18 cellular contexts compared by ENCODE assay signal in the genomic region with DNA sequence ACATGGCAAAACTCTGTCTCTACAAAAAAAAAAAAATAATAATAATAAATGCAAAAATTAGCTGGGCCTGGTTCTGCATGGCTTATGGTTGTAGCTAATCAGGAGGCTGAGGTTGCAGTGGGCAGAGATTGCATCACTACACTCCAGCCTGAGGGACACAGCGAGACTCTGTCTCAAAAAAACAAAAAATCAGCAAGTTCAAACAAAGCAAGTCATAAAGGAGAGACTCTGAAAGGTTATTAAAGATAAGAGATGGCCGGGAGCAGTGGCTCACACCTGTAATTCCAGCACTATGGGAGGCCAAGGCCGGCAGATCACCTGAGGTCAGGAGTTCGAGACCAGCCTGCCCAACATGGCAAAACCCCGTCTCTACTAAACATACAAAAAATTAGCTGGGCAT. TPM values are rescaled to one million over a fixed set of nuclear protein-coding genes. Genes with fewer than 3 reads are reported as not detected.
DNase-seq lines count a peak whose midpoint lies in the region; TF ChIP-seq lines count a peak whose summit lies in the region.
"Had no signal": no experiment of that assay in that cellular context is flagged by ENCODE, and none has a peak within 500 bp of the region (broad histone marks: within the 10 kb centered on the region; RNA-seq: fewer than 3 reads in every experiment).

No MANE protein-coding gene starts in this region.

- H3K9ac ChIP-seq in SU-DHL-6 (ENCODE audit: low read length), result peak overlapping the region; percentile 40
- H3K9ac ChIP-seq in endodermal cell (ENCODE audit: extremely low read depth, low read length, poor library complexity, severe bottlenecking), result no peak overlapping the region
- no peak overlapping the region for H3K9ac ChIP-seq in SK-N-SH
- H3K9ac ChIP-seq: KMS-11 had no signal

- H4K20me1 ChIP-seq in SU-DHL-6 (ENCODE audit: low read depth, low read length), result no peaks in the 10 kb centered on the region
- no peaks in the 10 kb centered on the region for H4K20me1 ChIP-seq in SK-N-SH (ENCODE audit: insufficient read depth)

- H2AFZ ChIP-seq in SU-DHL-6 (ENCODE audit: low read depth, low read length, severe bottlenecking) (no peak overlapping the region), SK-N-SH (ENCODE audit: low read depth) (no peak overlapping the region)

- H3F3A ChIP-seq in SU-DHL-6 (ENCODE audit: insufficient read depth) (peaks cover 60% of the 10 kb centered on the region), SK-N-SH (replicated peaks; ENCODE audit: insufficient read depth) (no peaks in the 10 kb centered on the region)

- H3K36me3 Mint-ChIP-seq in activated naive CD4-positive, alpha-beta T cell treated with anti-CD3 and anti-CD28 coated beads, Interleukin-2, amount 50 U/mL, for 24 hours, result peaks cover 24% of the 10 kb centered on the region
- peaks cover 47% of the 10 kb centered on the region for H3K36me3 Mint-ChIP-seq in endodermal cell (ENCODE audit: low read depth)

- peaks cover 56% of the 10 kb centered on the region for H3K4me1 Mint-ChIP-seq in activated naive CD4-positive, alpha-beta T cell treated with anti-CD3 and anti-CD28 coated beads, Interleukin-2, amount 50 U/mL, for 24 hours
- H3K4me1 Mint-ChIP-seq in endodermal cell, result peaks cover 13% of the 10 kb centered on the region

- H3K9me3 ChIP-seq in SU-DHL-6 (ENCODE audit: insufficient read depth, low read length) (no peaks in the 10 kb centered on the region), endodermal cell (ENCODE audit: control insufficient read depth, low read length) (no peaks in the 10 kb centered on the region), thymus (ENCODE audit: control insufficient read depth) (no peaks in the 10 kb centered on the region), SK-N-SH (no peaks in the 10 kb centered on the region)

- no peaks in the 10 kb centered on the region for H3K27me3 Mint-ChIP-seq in activated naive CD4-positive, alpha-beta T cell treated with anti-CD3 and anti-CD28 coated beads, Interleukin-2, amount 50 U/mL, for 24 hours
- H3K27me3 Mint-ChIP-seq in endodermal cell (ENCODE audit: insufficient read depth), result no peaks in the 10 kb centered on the region
- H3K27me3 Mint-ChIP-seq: naive B cell; stimulated activated naive B cell treated with anti-CD40 and anti-IgM and Interleukin-4, amounts not matched to agents 10 μg/mL and 1 μg/mL and 100 μg/mL, for 72 hours had no signal

- peak overlapping the region; percentile 87 for H3K27ac Mint-ChIP-seq in activated naive CD4-positive, alpha-beta T cell treated with anti-CD3 and anti-CD28 coated beads, Interleukin-2, amount 50 U/mL, for 24 hours
- peak overlapping the region; percentile 8 for H3K27ac Mint-ChIP-seq in endodermal cell
- H3K27ac Mint-ChIP-seq: stimulated activated naive B cell treated with anti-CD40 and anti-IgM and Interleukin-4, amounts not matched to agents 10 μg/mL and 1 μg/mL and 100 μg/mL, for 72 hours had no signal

- POLR2A ChIA-PET in HEK293T (lab: Yijun Ruan, JAX), result no interaction called here
- POLR2A ChIA-PET in SK-N-SH (lab: Yijun Ruan, JAX), result interaction anchor here (0.7 kb wide), 1 partner anchor 11 kb away, joined by 3 read pairs; no protein-coding TSS in a partner anchor

- H3K4me1 ChIP-seq in endodermal cell (ENCODE audit: control insufficient read depth, insufficient read depth, low read length), result no peaks in the 10 kb centered on the region
- no peaks in the 10 kb centered on the region for H3K4me1 ChIP-seq in thymus (ENCODE audit: control insufficient read depth, insufficient read depth, low read length)
- no peaks in the 10 kb centered on the region; a peak in 1 of 4 replicates for H3K4me1 ChIP-seq in SK-N-SH (ENCODE audit: control insufficient read depth in 1 of 2, insufficient read depth in 2 of 2, low read depth in 1 of 2, low read length in 1 of 2)

- H3K4me3 Mint-ChIP-seq in activated naive CD4-positive, alpha-beta T cell treated with anti-CD3 and anti-CD28 coated beads, Interleukin-2, amount 50 U/mL, for 24 hours, result peak overlapping the region; percentile 63
- no peak overlapping the region for H3K4me3 Mint-ChIP-seq in endodermal cell

- TF ChIP-seq EP300 in SK-N-SH (IDR thresholded peaks at IDR 0.05; ENCODE audit: borderline replicate concordance in 1 of 2, low read depth in 1 of 2, low read length in 1 of 2), result no peak

- H3K36me3 ChIP-seq in SU-DHL-6 (ENCODE audit: low read length) (peaks cover 19% of the 10 kb centered on the region), endodermal cell (ENCODE audit: control insufficient read depth, insufficient read depth, low read length) (peaks cover 59% of the 10 kb centered on the region), thymus (ENCODE audit: control insufficient read depth, insufficient read depth) (peaks cover 19% of the 10 kb centered on the region), SK-N-SH (replicated peaks in 1 of 2; ENCODE audit: control insufficient read depth in 1 of 2, insufficient read depth in 2 of 2, low read length in 1 of 2) (peaks cover 24 to 43% of the 10 kb centered on the region in 2 experiments)

- no peaks in the 10 kb centered on the region for H3K9me3 Mint-ChIP-seq in activated naive CD4-positive, alpha-beta T cell treated with anti-CD3 and anti-CD28 coated beads, Interleukin-2, amount 50 U/mL, for 24 hours
- no peaks in the 10 kb centered on the region for H3K9me3 Mint-ChIP-seq in endodermal cell
- H3K9me3 Mint-ChIP-seq: naive B cell; stimulated activated naive B cell treated with anti-CD40 and anti-IgM and Interleukin-4, amounts not matched to agents 10 μg/mL and 1 μg/mL and 100 μg/mL, for 72 hours had no signal

- no peak for TF ChIP-seq RAD21 in SK-N-SH (IDR thresholded peaks at IDR 0.05; ENCODE audit: low read length)

- H3K4me2 ChIP-seq in SU-DHL-6 (ENCODE audit: low read depth, low read length, poor library complexity, severe bottlenecking), result peak overlapping the region; percentile 99
- H3K4me2 ChIP-seq in SK-N-SH, result no peak overlapping the region
- H3K4me2 ChIP-seq: KMS-11 had no signal

- H3K27ac ChIP-seq in SU-DHL-6 (ENCODE audit: low read depth, low read length) (peak overlapping the region; percentile 99), endodermal cell (ENCODE audit: low read depth, low read length) (no peak overlapping the region), thymus (ENCODE audit: low read depth) (peak overlapping the region; percentile 18), SK-N-SH (ENCODE audit: low read depth in 2 of 2, low read length in 1 of 2) (no peak overlapping the region)
- H3K27ac ChIP-seq: epithelial cell of prostate, KMS-11 had no signal

- H3K27me3 ChIP-seq in SU-DHL-6 (ENCODE audit: low read length) (no peaks in the 10 kb centered on the region), endodermal cell (ENCODE audit: control insufficient read depth, insufficient read depth, low read length, poor library complexity, severe bottlenecking) (no peaks in the 10 kb centered on the region), thymus (ENCODE audit: control insufficient read depth, insufficient read depth) (no peaks in the 10 kb centered on the region), SK-N-SH (ENCODE audit: insufficient read depth) (no peaks in the 10 kb centered on the region)

- DNase-seq in activated naive CD4-positive, alpha-beta T cell treated with Interleukin-2 at 50 U/mL for 16 hours, result no peak
- DNase-seq in endodermal cell, result no peak
- no peak for DNase-seq in HEK293T (ENCODE audit: extremely low spot score)
- DNase-seq in DMS153 treated with DMSO at 0.1 percent for 48 hours (lab: John Stamatoyannopoulos, UW; ENCODE audit: unreplicated experiment), result no peak
- DNase-seq in SK-N-SH, result no peak
- DNase-seq: head of caudate nucleus; left cardiac atrium; naive B cell; NCI-H187; NCI-H748 treated with DMSO at 0.1 percent for 48 hours; SHP77 treated with DMSO at 0.1 percent for 48 hours; stimulated activated CD4-positive, alpha-beta T cell treated with anti-CD3 and anti-CD28 coated beads, Interleukin-4, amount 100 ng/mL, for 24 hours; stimulated activated naive B cell treated with anti-CD40 and anti-IgM and Interleukin-4, amounts not matched to agents 10 μg/mL and 1 μg/mL and 100 μg/mL, for 72 hours had no signal

- H3K4me3 ChIP-seq in SU-DHL-6 (ENCODE audit: insufficient read depth, low read length, poor library complexity, severe bottlenecking) (peak overlapping the region; percentile 50), endodermal cell (ENCODE audit: low read length) (no peak overlapping the region), thymus (ENCODE audit: low read length) (no peak overlapping the region), SK-N-SH (ENCODE audit: low read depth in 2 of 2, low read length in 1 of 2) (no peak overlapping the region)

- H3K79me2 ChIP-seq in SU-DHL-6 (ENCODE audit: insufficient read depth, low read length) (peaks cover 93% of the 10 kb centered on the region), SK-N-SH (ENCODE audit: insufficient read depth) (peaks cover 80% of the 10 kb centered on the region)

- CTCF ChIA-PET in HEK293T (lab: Yijun Ruan, JAX), result interaction anchor here (0.7 kb wide), 1 partner anchor 434 kb away, joined by 3 read pairs; no protein-coding TSS in a partner anchor
- CTCF ChIA-PET in SK-N-SH (lab: Yijun Ruan, JAX), result no interaction called here

- WGBS in endodermal cell (ENCODE audit: insufficient coverage in 1 of 2, insufficient read length in 1 of 2), 2 experiments, result 90 to 92% methylated on average over 4 to 5 of the region's 5 CpGs
- 95% methylated on average over 5 of the region's 5 CpGs for WGBS in thymus
- WGBS in SK-N-SH (ENCODE audit: low lambda C conversion rate), result 81% methylated on average over 3 of the region's 5 CpGs

- no peaks in the 10 kb centered on the region for H3K9me2 ChIP-seq in SU-DHL-6 (replicated peaks; ENCODE audit: insufficient read depth, low read length)
- no peaks in the 10 kb centered on the region for H3K9me2 ChIP-seq in SK-N-SH

- TF ChIP-seq CTCF in SU-DHL-6 (IDR thresholded peaks at IDR 0.05; ENCODE audit: insufficient read depth, low read length, poor library complexity, severe bottlenecking), result no peak
- TF ChIP-seq CTCF in endodermal cell (conservative IDR thresholded peaks at IDR 0.05), result no peak
- TF ChIP-seq CTCF in SK-N-SH (IDR thresholded peaks at IDR 0.05), result no peak

TF ChIP-seq in HEK293T, 16 proteins besides CTCF, POLR2A, EP300 and RAD21:
- no peak for TF ChIP-seq ZNF384 (IDR thresholded peaks at IDR 0.05)

TF ChIP-seq in SK-N-SH, 30 proteins besides CTCF, POLR2A, EP300 and RAD21 (continues in another document):
- TF ChIP-seq TAF1 (IDR thresholded peaks at IDR 0.05; ENCODE audit: borderline replicate concordance, low read depth, low read length) (no peak), JUND (IDR thresholded peaks at IDR 0.05) (no peak), FOXM1 (IDR thresholded peaks at IDR 0.05; ENCODE audit: low read depth) (no peak), RFX5 (IDR thresholded peaks at IDR 0.05; ENCODE audit: low read length) (no peak), MEF2A (IDR thresholded peaks at IDR 0.05; ENCODE audit: borderline replicate concordance, low read depth) (no peak), POLR2AphosphoS5 (IDR thresholded peaks at IDR 0.05; ENCODE audit: low read depth, low read length) (no peak), RCOR1 (IDR thresholded peaks at IDR 0.05; ENCODE audit: low read length) (no peak)

RNA-seq across cellular contexts. Expression of gene COP1, which starts 28.8 kb away (rescaled TPM):
- total RNA-seq in endodermal cell, result 10 to 100 TPM; 70.1 to 70.6 TPM
- 49.2 TPM for polyA plus RNA-seq in endodermal cell (2013, experiment 1 of 2)
- polyA plus RNA-seq in endodermal cell (2013, experiment 2 of 2), result 48.9 TPM
- 69.5 TPM for polyA plus RNA-seq in thymus
- polyA plus RNA-seq in SK-N-SH (2012; rRNA removed), result 10.3 and 13.2 TPM in 2 replicates
- polyA plus RNA-seq in SK-N-SH (2012; cell fraction: cytosol; rRNA removed), result 15.6 and 18.6 TPM in 2 replicates
- 9.5 and 9.7 TPM in 2 replicates for polyA plus RNA-seq in SK-N-SH (2012; cell fraction: nucleus; rRNA removed)

Comparison
In these comparisons a context has a peak if more than half of its experiments do, and no peak if none do; other contexts are left out.
1. H3K27ac ChIP-seq: peak in SU-DHL-6 (single experiment) and thymus (single experiment); none in endodermal cell (single experiment) and SK-N-SH (0 of 2).